Comparison of ENCODE assay signal across 7 cellular contexts in the genomic region with DNA sequence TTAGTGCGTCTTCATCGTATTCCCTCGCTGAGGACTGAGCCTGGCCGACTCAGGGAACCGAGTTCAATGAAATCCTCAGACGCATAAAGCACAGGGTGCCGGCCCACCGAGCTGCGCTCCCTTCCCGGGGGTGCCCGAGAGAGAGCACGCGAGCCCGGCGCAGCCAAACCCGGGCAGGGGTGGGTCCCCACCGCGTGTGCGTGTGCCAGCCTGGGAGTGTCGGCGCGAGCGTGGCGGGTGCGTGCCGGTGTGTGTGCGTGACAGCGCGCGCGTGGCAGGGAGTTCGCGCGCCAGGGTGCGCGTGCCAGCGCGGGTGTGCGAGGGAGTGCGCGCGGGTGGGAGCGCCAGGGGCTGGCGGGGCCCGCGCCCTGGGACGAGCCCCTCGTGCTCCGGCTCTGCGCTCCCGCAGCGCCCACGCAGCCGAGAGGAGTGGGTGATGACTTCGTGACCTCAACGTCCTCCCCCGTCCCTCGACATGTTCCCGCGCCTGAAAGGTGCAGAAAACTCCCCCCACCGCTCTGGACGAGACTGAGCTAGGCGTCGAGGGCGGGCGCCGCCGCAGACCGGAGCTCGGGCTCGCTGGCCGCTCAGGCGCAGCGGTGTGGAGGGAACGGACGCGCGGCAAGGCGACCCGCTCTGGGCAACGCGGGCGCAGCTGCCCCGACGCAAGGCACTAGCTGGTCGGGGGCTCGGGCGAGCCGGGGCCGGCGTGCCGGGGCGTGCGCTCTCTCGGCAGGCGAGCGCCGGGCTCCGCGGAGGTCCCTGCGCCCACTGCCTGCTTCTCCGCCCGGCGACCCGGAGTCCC.
DNase-seq lines count a peak whose midpoint lies in the region; ATAC-seq, FAIRE-seq and TF ChIP-seq lines count a peak whose summit lies in the region.

No MANE protein-coding gene starts in this region.

- no peaks in the 10 kb centered on the region for H3K36me3 Mint-ChIP-seq in astrocyte (ENCODE audit: low read depth, unreplicated experiment)

- no peaks in the 10 kb centered on the region for H3K79me2 ChIP-seq in astrocyte (ENCODE audit: insufficient read depth, low read length)

- H3K4me3 Mint-ChIP-seq in astrocyte (ENCODE audit: unreplicated experiment) = peak overlapping the region; percentile 83

- H3K9me3 ChIP-seq in astrocyte (ENCODE audit: insufficient read depth, low read depth, low read length) (no peaks in the 10 kb centered on the region), iPS-18a (ENCODE audit: control insufficient read depth, low read depth, low read length) (no peaks in the 10 kb centered on the region)

- FAIRE-seq in astrocyte (lab: Jason Lieb, UNC) = no peak

- ATAC-seq in GM18858 (IDR thresholded peaks at IDR 0.05; ENCODE audit: unreplicated experiment) = peak; percentile 64
- ATAC-seq in HG02610 (IDR thresholded peaks at IDR 0.05; ENCODE audit: unreplicated experiment) = peak; percentile 59

- no peak overlapping the region for H3K27ac Mint-ChIP-seq in astrocyte (ENCODE audit: unreplicated experiment)

- H3K4me3 ChIP-seq in astrocyte (ENCODE audit: insufficient read depth, low read depth, low read length) (peak overlapping the region; percentile 66), iPS-18a (ENCODE audit: low read length) (peak overlapping the region; percentile 50), skeletal muscle cell (ENCODE audit: low read depth, low read length) (peak overlapping the region; percentile 56)

- H3K27ac ChIP-seq in astrocyte (ENCODE audit: low read depth, low read length) = no peak overlapping the region
- no peak overlapping the region for H3K27ac ChIP-seq in iPS-18a (ENCODE audit: low read length)

- H3K9me3 Mint-ChIP-seq in astrocyte (ENCODE audit: unreplicated experiment) = peaks cover 2% of the 10 kb centered on the region

- peaks cover 13% of the 10 kb centered on the region for H3K4me1 Mint-ChIP-seq in astrocyte (ENCODE audit: low read depth, unreplicated experiment)

- H3K4me2 ChIP-seq in astrocyte (ENCODE audit: low read length) = peak overlapping the region; percentile 94

- H3K27me3 Mint-ChIP-seq in astrocyte (ENCODE audit: low read depth, unreplicated experiment) = peaks cover 11% of the 10 kb centered on the region

- H3K9ac ChIP-seq in astrocyte (ENCODE audit: low read length) (peak overlapping the region; percentile 57), iPS-18a (ENCODE audit: low read length) (peak overlapping the region; percentile 51)

- H3K4me1 ChIP-seq in astrocyte (ENCODE audit: insufficient read depth, low read length) (peaks cover 4% of the 10 kb centered on the region), iPS-18a (ENCODE audit: control insufficient read depth, low read depth, low read length) (peaks cover 39% of the 10 kb centered on the region)

- H3K36me3 ChIP-seq in astrocyte (ENCODE audit: insufficient read depth, low read length) (no peaks in the 10 kb centered on the region), iPS-18a (ENCODE audit: control insufficient read depth, low read depth, low read length) (no peaks in the 10 kb centered on the region)

- DNase-seq in NCI-H345 treated with DMSO at 0.1 percent for 48 hours (lab: John Stamatoyannopoulos, UW; ENCODE audit: unreplicated experiment) (peak; percentile 50), astrocyte (ENCODE audit: low read depth) (peak; percentile 40), skeletal muscle cell (ENCODE audit: low read depth) (no peak), T1000 (lab: John Stamatoyannopoulos, UW) (no peak)

- TF ChIP-seq CTCF in astrocyte (IDR thresholded peaks at IDR 0.05; ENCODE audit: insufficient read depth, low read depth, low read length) = no peak

- H2AFZ ChIP-seq in astrocyte (ENCODE audit: low read depth, low read length) = peak overlapping the region; percentile 89

- no peaks in the 10 kb centered on the region for H4K20me1 ChIP-seq in astrocyte (ENCODE audit: insufficient read depth, low read length)

- no peaks in the 10 kb centered on the region for H3K27me3 ChIP-seq in astrocyte (ENCODE audit: insufficient read depth, low read length)
- peaks cover 37% of the 10 kb centered on the region for H3K27me3 ChIP-seq in iPS-18a (ENCODE audit: control insufficient read depth, insufficient read depth, low read length)

Comparison
In these comparisons a context has a peak if more than half of its experiments do, and no peak if none do; other contexts are left out.
1. DNase-seq: peak in NCI-H345 treated with DMSO at 0.1 percent for 48 hours (single experiment) and astrocyte (single experiment); none in skeletal muscle cell (single experiment) and T1000 (single experiment).
2. Peak in every context shown above with its lines, with median percentiles within 50 percentile points of each other: H3K4me3 ChIP-seq.